ENCODE assay signal across 8 cellular contexts in the genomic region with DNA sequence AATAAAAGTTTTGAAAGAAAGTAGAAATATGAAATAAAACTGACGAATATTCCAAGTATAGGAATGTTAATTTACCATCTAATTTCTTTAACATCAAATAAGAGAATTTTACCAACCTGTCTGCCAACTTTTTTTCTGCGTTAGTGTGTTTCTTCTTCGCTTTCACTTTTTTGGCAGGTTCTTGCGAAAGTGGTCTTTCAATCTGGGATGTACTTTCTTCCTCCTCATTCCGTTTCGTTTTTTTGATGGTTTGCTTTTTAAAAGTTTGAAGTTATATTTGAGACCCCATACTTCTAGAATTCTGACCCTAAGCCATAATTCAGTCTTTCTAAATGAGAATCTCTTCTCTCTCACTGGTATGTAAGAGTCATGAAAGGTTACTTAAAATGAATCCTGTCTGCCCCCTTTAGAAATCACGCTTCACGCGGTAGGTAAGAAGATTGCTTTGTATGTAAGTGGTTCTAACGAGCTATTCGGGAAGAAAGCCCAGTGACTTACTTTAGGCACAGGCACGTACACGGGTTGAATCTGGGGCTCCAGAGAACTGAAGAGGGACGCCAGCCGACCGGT. TPM values are rescaled to one million over a fixed set of nuclear protein-coding genes. Genes with fewer than 3 reads are reported as not detected.
A peak's percentile ranks its signal among the peaks of the same experiment; 100 is the strongest.
DNase-seq lines count a peak whose midpoint lies in the region; ATAC-seq and TF ChIP-seq lines count a peak whose summit lies in the region.

No MANE protein-coding gene starts in this region.

- CTCF ChIA-PET in Panc1 (lab: Charles Lee) = no interaction called here

- POLR2A ChIA-PET in Panc1 (lab: Charles Lee) = interaction anchor here (0.7 to 0.9 kb wide), 2 partner anchors 238 to 309 kb away, joined by 3 to 4 read pairs; no protein-coding TSS in a partner anchor

- H3K4me1 Mint-ChIP-seq in dendritic cell treated with granulocyte-macrophage colony-stimulating factor and Interleukin-4, amounts not matched to agents 40 ng/mL and 50 ng/mL, for 4 days (ENCODE audit: low read depth) = peaks cover 15% of the 10 kb centered on the region

- intact Hi-C loops in Panc1 (cut with micrococcal nuclease; ENCODE audit: unreplicated experiment) (no loop called here), mucosa of descending colon (cut with DNase I, micrococcal nuclease) (no loop called here)
- intact Hi-C loops in dendritic cell treated with granulocyte-macrophage colony-stimulating factor and Interleukin-4, amounts not matched to agents 40 ng/mL and 50 ng/mL, for 4 days (cut with micrococcal nuclease) = no loop called here

- no peaks in the 10 kb centered on the region for H3K9me3 ChIP-seq in Panc1 (ENCODE audit: control insufficient read depth, insufficient read depth, low read depth, low read length)
- H3K9me3 ChIP-seq in mucosa of descending colon = no peaks in the 10 kb centered on the region

- H3K4me1 ChIP-seq in Panc1 (ENCODE audit: control insufficient read depth, insufficient read depth, low read length) (peaks cover 7% of the 10 kb centered on the region), mucosa of descending colon (ENCODE audit: low read depth) (peaks cover 21% of the 10 kb centered on the region)

- TF ChIP-seq CTCF in Panc1 (IDR thresholded peaks at IDR 0.05) = no peak
- TF ChIP-seq CTCF in mucosa of descending colon (IDR thresholded peaks at IDR 0.05) = no peak

- H3K27ac Mint-ChIP-seq in dendritic cell treated with granulocyte-macrophage colony-stimulating factor and Interleukin-4, amounts not matched to agents 40 ng/mL and 50 ng/mL, for 4 days = peak overlapping the region; percentile 93

- H3K27me3 ChIP-seq in Panc1 (ENCODE audit: control insufficient read depth, insufficient read depth, low read length) = no peaks in the 10 kb centered on the region

- no peaks in the 10 kb centered on the region for H3K27me3 Mint-ChIP-seq in dendritic cell treated with granulocyte-macrophage colony-stimulating factor and Interleukin-4, amounts not matched to agents 40 ng/mL and 50 ng/mL, for 4 days

- H3K36me3 ChIP-seq in Panc1 (ENCODE audit: control insufficient read depth, insufficient read depth, low read length) = peaks cover 7% of the 10 kb centered on the region
- H3K36me3 ChIP-seq in mucosa of descending colon (ENCODE audit: low read depth) = no peaks in the 10 kb centered on the region

- H3K27ac ChIP-seq in Panc1 (ENCODE audit: low read length) = peak overlapping the region; percentile 97

- ATAC-seq in GM18511 (IDR thresholded peaks at IDR 0.05; ENCODE audit: unreplicated experiment) = peak; percentile 44
- ATAC-seq in HG03060 (IDR thresholded peaks at IDR 0.05; ENCODE audit: low read depth, unreplicated experiment) = peak; percentile 27
- ATAC-seq in Panc1 = no peak
- peak; percentile 47 for ATAC-seq in mucosa of descending colon

- H3K4me3 Mint-ChIP-seq in dendritic cell treated with granulocyte-macrophage colony-stimulating factor and Interleukin-4, amounts not matched to agents 40 ng/mL and 50 ng/mL, for 4 days = peak overlapping the region; percentile 85

- TSS peak; percentile 92 for BruUV-seq in Panc1 (replicated peaks; lab: Mats Ljungman, UMichigan)

- DNase-seq in AG08395 (ENCODE audit: low spot score) (peak; percentile 45), Panc1 (ENCODE audit: low read depth, low spot score) (no peak), mucosa of descending colon (no peak), amniotic stem cell (lab: John Stamatoyannopoulos, UW) (no peak)
- DNase-seq in stimulated activated CD4-positive, alpha-beta T cell treated with anti-CD3 and anti-CD28 coated beads, Interleukin-4, amount 100 ng/mL, for 24 hours = no peak

- in situ Hi-C loops in Panc1 (cut with HindIII; ENCODE audit: low pct_unique_long_range_greater_than_20kb, low sequenced_read_pairs) = no loop called here

- H3K36me3 Mint-ChIP-seq in dendritic cell treated with granulocyte-macrophage colony-stimulating factor and Interleukin-4, amounts not matched to agents 40 ng/mL and 50 ng/mL, for 4 days (ENCODE audit: low read depth) = peaks cover 23% of the 10 kb centered on the region

- H3K4me3 ChIP-seq in Panc1 (ENCODE audit: low read depth in 2 of 2, low read length in 2 of 2) (peak overlapping the region; percentile 83 to 98), mucosa of descending colon (peak overlapping the region; percentile 50)

- no peaks in the 10 kb centered on the region for H3K9me3 Mint-ChIP-seq in dendritic cell treated with granulocyte-macrophage colony-stimulating factor and Interleukin-4, amounts not matched to agents 40 ng/mL and 50 ng/mL, for 4 days

RNA-seq across cellular contexts. Expression of a gene that starts 0.6 kb away (rescaled TPM):
- total RNA-seq in Panc1 (2021; ENCODE audit: unreplicated experiment) (104 TPM), mucosa of descending colon (10 to 100 TPM; 54.7 to 58.5 (median 55.3) TPM)
- 71.5 TPM for polyA plus RNA-seq in Panc1 (2012; ENCODE audit: insufficient read length)

RNA-seq across cellular contexts. Expression of a gene that starts 31.8 kb away (rescaled TPM):
- 101 TPM for total RNA-seq in Panc1 (2021; ENCODE audit: unreplicated experiment)
- 73.5 TPM for polyA plus RNA-seq in Panc1 (2012; ENCODE audit: insufficient read length)
- total RNA-seq in mucosa of descending colon = 100 to 1,000 TPM in 1 of 3 donors, 10 to 100 TPM in 2; 81.2 to 110 (median 92.1) TPM
